ENCODE assay signal across 14 cellular contexts in genomic region chr6:134936927-134937326, GRCh38. TPM values are rescaled to one million over a fixed set of nuclear protein-coding genes. Genes with fewer than 3 reads are reported as not detected.
DNase-seq lines count a peak whose midpoint lies in the region; ATAC-seq and TF ChIP-seq lines count a peak whose summit lies in the region.
"Had no signal": no experiment of that assay in that cellular context is flagged by ENCODE, and none has a peak within 500 bp of the region (broad histone marks: within the 10 kb centered on the region; RNA-seq: fewer than 3 reads in every experiment).

No MANE protein-coding gene starts in this region.

- H3K9me3 ChIP-seq in RWPE2 (ENCODE audit: severe bottlenecking): no peaks in the 10 kb centered on the region
- peaks cover 1% of the 10 kb centered on the region for H3K9me3 ChIP-seq in trophoblast cell (ENCODE audit: insufficient read depth, low read depth, low read length)

- H3K79me2 ChIP-seq in trophoblast cell (ENCODE audit: control insufficient read depth, insufficient read depth, low read length, poor library complexity): no peaks in the 10 kb centered on the region

- no CpG with 5 or more reads among the region's 5 CpGs for WGBS in trophoblast cell (ENCODE audit: extremely low coverage, insufficient coverage, insufficient read length)

- H3K4me3 ChIP-seq in RWPE2 (ENCODE audit: severe bottlenecking): no peak overlapping the region
- no peak overlapping the region for H3K4me3 ChIP-seq in trophoblast cell (ENCODE audit: low read depth, low read length)

- no peak overlapping the region for H4K91ac ChIP-seq in trophoblast cell (ENCODE audit: low read depth, low read length)

- H3K27ac ChIP-seq in RWPE2 (ENCODE audit: poor library complexity, severe bottlenecking) (peak overlapping the region; percentile 57), trophoblast cell (ENCODE audit: low read depth, low read length) (no peak overlapping the region)
- H3K27ac ChIP-seq: HL-60 had no signal

- H3K14ac ChIP-seq in trophoblast cell (ENCODE audit: low read length): no peak overlapping the region

- no peak overlapping the region for H3K23ac ChIP-seq in trophoblast cell (ENCODE audit: low read length)

- no peak overlapping the region for H2BK12ac ChIP-seq in trophoblast cell (ENCODE audit: low read length)

- TF ChIP-seq CTCF in RWPE2 (IDR thresholded peaks at IDR 0.05; ENCODE audit: poor library complexity, severe bottlenecking): no peak

- H3K18ac ChIP-seq in trophoblast cell (ENCODE audit: low read length): no peak overlapping the region

- peak; percentile 72 for DNase-seq in GM03348 (ENCODE audit: low spot score)
- no peak for DNase-seq in RWPE2 (ENCODE audit: low spot score)
- peak; percentile 57 for DNase-seq in fibroblast of peridontal ligament (ENCODE audit: extremely low read depth)
- DNase-seq in trophoblast cell: peak; percentile 31 to 70
- DNase-seq in SW 1271 (lab: John Stamatoyannopoulos, UW): no peak
- DNase-seq in KG1 (lab: John Stamatoyannopoulos, UW): no peak
- DNase-seq: activated CD4-positive, alpha-beta T cell treated with anti-CD3 and anti-CD28 coated beads, Interleukin-2, amount 50 U/mL, for 1 hour; cerebellar nuclear complex; kidney; natural killer cell; substantia nigra had no signal

- H4K8ac ChIP-seq in trophoblast cell (ENCODE audit: low read depth, low read length): no peak overlapping the region

- H3K4ac ChIP-seq in trophoblast cell (ENCODE audit: low read depth, low read length): no peak overlapping the region

- no peak overlapping the region for H2AFZ ChIP-seq in trophoblast cell (ENCODE audit: insufficient read depth, low read length, poor library complexity)

- no peak overlapping the region for H2BK5ac ChIP-seq in trophoblast cell (ENCODE audit: low read depth, low read length, poor library complexity)

- no peak overlapping the region for H2BK120ac ChIP-seq in trophoblast cell (ENCODE audit: insufficient read depth, low read length, poor library complexity)

- H4K12ac ChIP-seq in trophoblast cell (ENCODE audit: low read depth, low read length): no peak overlapping the region

- no peaks in the 10 kb centered on the region for H3K79me1 ChIP-seq in trophoblast cell (ENCODE audit: low read length)

- H3K27me3 ChIP-seq in RWPE2 (ENCODE audit: insufficient read depth, poor library complexity, severe bottlenecking): no peaks in the 10 kb centered on the region
- no peaks in the 10 kb centered on the region for H3K27me3 ChIP-seq in trophoblast cell (ENCODE audit: insufficient read depth, low read length)

- H3K9ac ChIP-seq in trophoblast cell (ENCODE audit: low read length): no peak overlapping the region

- peak; percentile 64; the same call in 2 of the 3 replicates for ATAC-seq in RWPE2 (ENCODE audit: low read depth)
- no peak for ATAC-seq in HG02970 (IDR thresholded peaks at IDR 0.05; ENCODE audit: low FRiP score, unreplicated experiment)
- ATAC-seq in HG02870 (IDR thresholded peaks at IDR 0.05; ENCODE audit: unreplicated experiment): no peak
- ATAC-seq: natural killer cell had no signal

- H3K4me1 ChIP-seq in RWPE2 (ENCODE audit: insufficient read depth, poor library complexity, severe bottlenecking) (peaks cover 18% of the 10 kb centered on the region), trophoblast cell (ENCODE audit: control insufficient read depth in 1 of 2, insufficient read depth in 2 of 2, low read length in 2 of 2) (peaks cover 0 to 4% of the 10 kb centered on the region in 2 experiments)

- no peak overlapping the region for H2AK5ac ChIP-seq in trophoblast cell (ENCODE audit: low read length)

- H3K36me3 ChIP-seq in RWPE2 (ENCODE audit: low read depth): no peaks in the 10 kb centered on the region
- H3K36me3 ChIP-seq in trophoblast cell (ENCODE audit: control insufficient read depth in 1 of 2, insufficient read depth in 2 of 2, low read length in 2 of 2): no peaks in the 10 kb centered on the region

- H3K4me2 ChIP-seq in trophoblast cell (ENCODE audit: low read length): no peak overlapping the region

RNA-seq across cellular contexts. Expression of gene ALDH8A1, which starts 13.0 kb away (rescaled TPM):
- polyA plus RNA-seq in trophoblast cell (2013): 0.72 and 0.90 TPM in 2 replicates

Comparison
In these comparisons a context has a peak if more than half of its experiments do, and no peak if none do; other contexts are left out.
1. DNase-seq: peak in GM03348 (single experiment), fibroblast of peridontal ligament (single experiment) and trophoblast cell (2 of 2); none in RWPE2 (single experiment), SW 1271 (0 of 2) and KG1 (single experiment).